19 cellular contexts compared by ENCODE assay signal in genomic region chr4:5955856-5956255, GRCh38.
DNase-seq lines count a peak whose midpoint lies in the region; ATAC-seq and TF ChIP-seq lines count a peak whose summit lies in the region.
"Had no signal": no experiment of that assay in that cellular context is flagged by ENCODE, and none has a peak within 500 bp of the region (broad histone marks: within the 10 kb centered on the region; RNA-seq: fewer than 3 reads in every experiment).

No MANE protein-coding gene starts in this region.

- no peaks in the 10 kb centered on the region for H3K79me2 ChIP-seq in neural progenitor cell (ENCODE audit: low read depth)

- H3F3A ChIP-seq in neural progenitor cell (ENCODE audit: low read depth), result peaks cover 26% of the 10 kb centered on the region

- ATAC-seq in HG02678 (IDR thresholded peaks at IDR 0.05; ENCODE audit: unreplicated experiment), result peak; percentile 52
- ATAC-seq: T-cell had no signal

- no peak overlapping the region for H3K4me3 ChIP-seq in WERI-Rb-1 (ENCODE audit: low read depth, low read length)
- no peak overlapping the region for H3K4me3 ChIP-seq in neural progenitor cell
- H3K4me3 ChIP-seq: smooth muscle cell, uterus had no signal

- H3K36me3 ChIP-seq in WERI-Rb-1 (no peaks in the 10 kb centered on the region), neural progenitor cell (no peaks in the 10 kb centered on the region)
- H3K36me3 ChIP-seq: neutrophil, uterus had no signal

- DNase-seq in NK-92 treated with Interleukin-12 subunit alpha and Interleukin-12 subunit beta, amount 100 ng/mL, for 24 hours (lab: John Stamatoyannopoulos, UW), result peak; percentile 11
- DNase-seq in NK-92 (lab: John Stamatoyannopoulos, UW; ENCODE audit: unreplicated experiment), result no peak
- DNase-seq in WERI-Rb-1, result no peak
- DNase-seq in neural progenitor cell (ENCODE audit: low spot score), result no peak
- no peak for DNase-seq in NCI-H1694 treated with DMSO at 0.1 percent for 48 hours (lab: John Stamatoyannopoulos, UW)
- no peak for DNase-seq in globus pallidus (ENCODE audit: low spot score)
- no peak for DNase-seq in GM10248 (ENCODE audit: extremely low spot score)
- DNase-seq: activated CD4-positive, alpha-beta T cell treated with anti-CD3 and anti-CD28 coated beads, Interleukin-2, amount 50 U/mL, for 4 hours; activated T-cell treated with anti-CD3 and anti-CD28 coated beads, Interleukin-2, amount 50 U/mL, for 24 hours; immature natural killer cell; OCI-M1; stimulated activated CD4-positive, alpha-beta T cell treated with anti-CD3 and anti-CD28 coated beads, Interleukin-4, amount 100 ng/mL, for 24 hours; T-cell had no signal

- H3K27me3 ChIP-seq in WERI-Rb-1 (ENCODE audit: insufficient read depth, low read depth, severe bottlenecking), result no peaks in the 10 kb centered on the region
- H3K27me3 ChIP-seq in neural progenitor cell, result no peaks in the 10 kb centered on the region
- H3K27me3 ChIP-seq: uterus had no signal

- H3K36me3 Mint-ChIP-seq in neural progenitor cell, result no peaks in the 10 kb centered on the region
- H3K36me3 Mint-ChIP-seq: activated naive CD4-positive, alpha-beta T cell treated with anti-CD3 and anti-CD28 coated beads, Interleukin-2, amount 50 U/mL, for 72 hours; immature natural killer cell; T-cell had no signal

- H3K4me1 ChIP-seq in neural progenitor cell, result peaks cover 38% of the 10 kb centered on the region
- H3K4me1 ChIP-seq: uterus had no signal

- peaks cover 36% of the 10 kb centered on the region for H3K4me1 Mint-ChIP-seq in neural progenitor cell
- H3K4me1 Mint-ChIP-seq: immature natural killer cell, T-cell had no signal

- TF ChIP-seq CTCF in WERI-Rb-1 (IDR thresholded peaks at IDR 0.05; ENCODE audit: low read depth, low read length), result no peak
- no peak for TF ChIP-seq CTCF in neural progenitor cell (IDR thresholded peaks at IDR 0.05)
- TF ChIP-seq CTCF in GM10248 (IDR thresholded peaks at IDR 0.05; ENCODE audit: control extremely low read depth, extremely low read depth, low read depth, missing control alignments), result no peak

- H4K20me1 ChIP-seq in neural progenitor cell (ENCODE audit: low read depth), result no peaks in the 10 kb centered on the region

- no peaks in the 10 kb centered on the region for H3K9me3 Mint-ChIP-seq in neural progenitor cell
- H3K9me3 Mint-ChIP-seq: activated naive CD4-positive, alpha-beta T cell treated with anti-CD3 and anti-CD28 coated beads, Interleukin-2, amount 50 U/mL, for 72 hours; activated T-cell treated with anti-CD3 and anti-CD28 coated beads, Interleukin-2, amount 50 U/mL, for 24 hours; immature natural killer cell; T-cell had no signal

- H3K27ac Mint-ChIP-seq in neural progenitor cell, result no peak overlapping the region
- H3K27ac Mint-ChIP-seq: activated T-cell treated with anti-CD3 and anti-CD28 coated beads, Interleukin-2, amount 50 U/mL, for 24 hours; immature natural killer cell; T-cell had no signal

- no peak overlapping the region for H3K9ac ChIP-seq in neural progenitor cell
- H3K9ac ChIP-seq: KMS-11 had no signal

- H3K9me3 ChIP-seq in WERI-Rb-1 (ENCODE audit: severe bottlenecking), result no peaks in the 10 kb centered on the region
- no peaks in the 10 kb centered on the region for H3K9me3 ChIP-seq in neural progenitor cell (ENCODE audit: low read depth)
- H3K9me3 ChIP-seq: neutrophil, uterus had no signal

- peak overlapping the region; percentile 18 for H3K4me2 ChIP-seq in neural progenitor cell
- H3K4me2 ChIP-seq: KMS-11, smooth muscle cell had no signal

- peaks cover 21% of the 10 kb centered on the region for H3K27me3 Mint-ChIP-seq in neural progenitor cell (ENCODE audit: insufficient read depth, low read depth)
- H3K27me3 Mint-ChIP-seq: activated T-cell treated with anti-CD3 and anti-CD28 coated beads, Interleukin-2, amount 50 U/mL, for 24 hours had no signal

- H3K27ac ChIP-seq in WERI-Rb-1 (peak overlapping the region; percentile 17; the same call in 1 of the 2 replicates), neural progenitor cell (no peak overlapping the region)
- H3K27ac ChIP-seq: KMS-11, neutrophil, uterus had no signal

- POLR2A ChIA-PET in GM10248 (lab: Yijun Ruan, JAX), result no interaction called here

- no peak overlapping the region for H2AFZ ChIP-seq in neural progenitor cell (replicated peaks)

- CTCF ChIA-PET in GM10248 (lab: Yijun Ruan, JAX), result interaction anchor here (1.5 kb wide), 1 partner anchor 44 kb away, joined by 3 read pairs; no protein-coding TSS in a partner anchor

- no peak overlapping the region for H3K4me3 Mint-ChIP-seq in neural progenitor cell
- H3K4me3 Mint-ChIP-seq: activated T-cell treated with anti-CD3 and anti-CD28 coated beads, Interleukin-2, amount 50 U/mL, for 24 hours; immature natural killer cell; T-cell had no signal
